ENCODE assay signal across 20 cellular contexts in the genomic region with DNA sequence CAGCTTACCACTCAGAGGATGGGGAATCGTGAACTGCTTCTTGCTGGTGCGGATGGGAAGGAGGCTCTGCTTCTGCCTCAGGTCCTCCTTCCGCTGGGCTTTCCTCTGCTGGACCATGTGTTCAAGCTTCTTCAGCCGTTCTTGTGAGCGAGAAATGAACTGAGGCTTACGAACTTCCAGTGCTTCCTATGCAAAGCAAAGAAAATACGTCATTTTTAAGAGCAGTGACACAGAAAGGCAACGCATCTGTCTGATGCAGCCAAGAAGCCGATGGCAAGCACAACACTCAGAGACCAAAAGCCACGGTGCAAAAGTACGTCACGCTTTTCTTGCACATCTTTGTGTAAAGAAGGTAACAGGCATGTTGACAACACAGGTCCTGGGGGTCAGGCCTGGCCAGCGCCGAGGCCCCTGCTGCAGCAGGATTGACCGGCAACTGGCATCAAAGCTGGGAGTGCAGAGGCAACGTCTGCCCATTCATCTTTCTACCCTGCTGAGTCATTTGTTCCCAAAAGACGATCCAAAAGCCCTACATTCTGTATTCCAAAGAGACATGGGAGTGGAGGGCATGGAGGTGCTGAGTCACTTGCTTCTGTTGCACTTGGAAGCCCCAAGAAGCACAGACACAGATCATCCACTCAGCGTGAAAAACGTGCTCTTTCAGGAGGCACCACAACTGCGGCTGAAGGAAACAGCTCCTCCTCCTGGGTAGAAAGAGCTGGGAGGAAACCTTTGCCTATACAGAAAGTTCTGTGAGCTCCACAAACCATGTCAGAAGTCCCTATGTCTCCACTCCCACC.
DNase-seq lines count a peak whose midpoint lies in the region; ATAC-seq, FAIRE-seq and TF ChIP-seq lines count a peak whose summit lies in the region.
"Had no signal": no experiment of that assay in that cellular context is flagged by ENCODE, and none has a peak within 500 bp of the region (broad histone marks: within the 10 kb centered on the region; RNA-seq: fewer than 3 reads in every experiment).

No MANE protein-coding gene starts in this region.

- no peak for TF ChIP-seq POLR2A in H54 (IDR thresholded peaks at IDR 0.05; ENCODE audit: low read depth, low read length)

- no peak for ATAC-seq in GM21381 (IDR thresholded peaks at IDR 0.05; ENCODE audit: unreplicated experiment)
- ATAC-seq: gastroesophageal sphincter; GM12878; naive thymus-derived CD4-positive, alpha-beta T cell had no signal

- in situ Hi-C loops in astrocyte of the cerebellum (cut with HindIII; ENCODE audit: low sequenced_read_pairs), result no loop called here

- no peak overlapping the region for H3K4me3 ChIP-seq in astrocyte of the cerebellum (ENCODE audit: low read depth, low read length)
- H3K4me3 ChIP-seq: gastroesophageal sphincter, GM12878 had no signal

- FAIRE-seq in H54 (lab: Jason Lieb, UNC), result peak; percentile 88
- FAIRE-seq: colon, GM12878, H1, TTC549 had no signal

- DNase-seq in A172 (ENCODE audit: low spot score) (peak; percentile 65), H54 (ENCODE audit: insufficient read length, low spot score) (peak; percentile 35), astrocyte of the cerebellum (ENCODE audit: low read depth) (peak; percentile 53), islet precursor cell (peak; percentile 29), ecto neural progenitor cell (ENCODE audit: low spot score) (no peak), NCI-H2029 (lab: John Stamatoyannopoulos, UW) (no peak), NCI-H526 (lab: John Stamatoyannopoulos, UW) (no peak)
- DNase-seq: activated CD8-positive, alpha-beta memory T cell treated with anti-CD3 and anti-CD28 coated beads for 24 hours; activated naive CD4-positive, alpha-beta T cell treated with Interleukin-2 at 50 U/mL for 16 hours; DMS 273 treated with DMSO at 0.1 percent for 48 hours; left cardiac atrium; naive thymus-derived CD4-positive, alpha-beta T cell; NCI-H1048; NCI-H446 had no signal

- peak; percentile 55 for TF ChIP-seq CTCF in astrocyte of the cerebellum (IDR thresholded peaks at IDR 0.05; ENCODE audit: low read depth, low read length, missing control alignments)

Comparison
In these comparisons a context has a peak if more than half of its experiments do, and no peak if none do; other contexts are left out.
1. DNase-seq: peak in A172 (single experiment), H54 (single experiment), astrocyte of the cerebellum (single experiment) and islet precursor cell (single experiment); none in ecto neural progenitor cell (single experiment), NCI-H2029 (single experiment) and NCI-H526 (0 of 2).